In the genomic region with DNA sequence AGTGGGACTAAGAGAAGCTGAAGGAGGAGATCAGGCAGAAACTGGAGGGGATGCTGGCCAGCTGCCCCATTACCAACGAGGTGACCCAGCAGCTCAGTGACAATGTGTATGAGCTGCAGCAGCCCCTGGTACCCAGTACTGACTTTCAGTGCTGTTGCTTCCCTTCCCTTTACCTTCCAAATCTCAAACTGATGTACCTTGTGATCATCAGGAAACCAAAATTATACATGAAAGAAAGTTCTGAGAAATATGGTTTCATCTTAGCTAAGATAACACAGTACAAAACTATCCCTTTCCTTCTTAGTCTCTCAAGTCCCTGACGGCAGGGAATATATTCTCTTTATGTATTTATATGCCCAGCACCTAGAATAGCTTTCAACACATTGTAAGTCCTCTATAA, we compare ENCODE assay signal across 18 cellular contexts. TPM values are rescaled to one million over a fixed set of nuclear protein-coding genes. Genes with fewer than 3 reads are reported as not detected.
DNase-seq lines count a peak whose midpoint lies in the region; ATAC-seq and TF ChIP-seq lines count a peak whose summit lies in the region.
"Had no signal": no experiment of that assay in that cellular context is flagged by ENCODE, and none has a peak within 500 bp of the region (broad histone marks: within the 10 kb centered on the region; RNA-seq: fewer than 3 reads in every experiment).

No MANE protein-coding gene starts in this region.

- H3K4me3 ChIP-seq in naive thymus-derived CD4-positive, alpha-beta T cell (ENCODE audit: low read length): no peak overlapping the region
- H3K4me3 ChIP-seq: A549, GM23338 had no signal

- peaks cover 2% of the 10 kb centered on the region for H3K27me3 Mint-ChIP-seq in activated CD8-positive, alpha-beta T cell treated with anti-CD3 and anti-CD28 coated beads for 36 hours
- H3K27me3 Mint-ChIP-seq in activated CD8-positive, alpha-beta T cell treated with anti-CD3 and anti-CD28 coated beads, Interleukin-2, amount 10 ng/mL, durations not matched to agents 7 days and 5 days (ENCODE audit: low read depth): peaks cover 2% of the 10 kb centered on the region
- H3K27me3 Mint-ChIP-seq in naive thymus-derived CD4-positive, alpha-beta T cell: peaks cover 0 to 36% (median 0%) of the 10 kb centered on the region in 5 donors

- peaks cover 0 to 10% of the 10 kb centered on the region in 2 donors for H3K4me1 ChIP-seq in naive thymus-derived CD4-positive, alpha-beta T cell (ENCODE audit: control insufficient read depth in 2 of 2, insufficient read depth in 2 of 2, low read length in 2 of 2)
- H3K4me1 ChIP-seq: A549 had no signal

- no peak overlapping the region for H3K27ac Mint-ChIP-seq in activated CD8-positive, alpha-beta T cell treated with anti-CD3 and anti-CD28 coated beads for 36 hours
- no peak overlapping the region for H3K27ac Mint-ChIP-seq in activated CD8-positive, alpha-beta T cell treated with anti-CD3 and anti-CD28 coated beads, Interleukin-2, amount 10 ng/mL, durations not matched to agents 7 days and 5 days
- peak overlapping the region in 2 of 9 donors; percentile 4 to 33 for H3K27ac Mint-ChIP-seq in naive thymus-derived CD4-positive, alpha-beta T cell
- H3K27ac Mint-ChIP-seq: GM23338, H9 had no signal

- H3K9me3 Mint-ChIP-seq in activated CD8-positive, alpha-beta T cell treated with anti-CD3 and anti-CD28 coated beads for 36 hours: peaks cover 5% of the 10 kb centered on the region
- H3K9me3 Mint-ChIP-seq in activated CD8-positive, alpha-beta T cell treated with anti-CD3 and anti-CD28 coated beads, Interleukin-2, amount 10 ng/mL, durations not matched to agents 7 days and 5 days (ENCODE audit: insufficient read depth): peaks cover 8% of the 10 kb centered on the region
- peaks cover 0 to 20% (median 6%) of the 10 kb centered on the region in 11 donors for H3K9me3 Mint-ChIP-seq in naive thymus-derived CD4-positive, alpha-beta T cell

- ATAC-seq in activated CD8-positive, alpha-beta T cell treated with anti-CD3 and anti-CD28 coated beads for 36 hours: peak; percentile 17
- ATAC-seq in activated CD8-positive, alpha-beta T cell treated with anti-CD3 and anti-CD28 coated beads, Interleukin-2, amount 10 ng/mL, durations not matched to agents 7 days and 5 days: no peak
- peak; percentile 40 for ATAC-seq in naive thymus-derived CD4-positive, alpha-beta T cell
- ATAC-seq: GM23338, HCT116 had no signal

- no peaks in the 10 kb centered on the region for H3K9me3 ChIP-seq in naive thymus-derived CD4-positive, alpha-beta T cell (ENCODE audit: control insufficient read depth in 2 of 3, low read length in 3 of 3)
- H3K9me3 ChIP-seq: A549 had no signal

- H3K27ac ChIP-seq in naive thymus-derived CD4-positive, alpha-beta T cell (ENCODE audit: low read depth, low read length): no peak overlapping the region
- H3K27ac ChIP-seq: A549 had no signal

- H3K36me3 ChIP-seq in naive thymus-derived CD4-positive, alpha-beta T cell (ENCODE audit: control insufficient read depth in 2 of 3, insufficient read depth in 3 of 3, low read length in 3 of 3): no peaks in the 10 kb centered on the region

- no peak for DNase-seq in activated CD8-positive, alpha-beta T cell treated with anti-CD3 and anti-CD28 coated beads for 36 hours
- DNase-seq in activated CD8-positive, alpha-beta T cell treated with anti-CD3 and anti-CD28 coated beads, Interleukin-2, amount 10 ng/mL, durations not matched to agents 7 days and 5 days: no peak
- peak in 5 of 9 donors; percentile 4 to 19 (median 11) for DNase-seq in naive thymus-derived CD4-positive, alpha-beta T cell
- DNase-seq in Ammon's horn (ENCODE audit: low spot score): no peak
- DNase-seq in DMS53 (lab: John Stamatoyannopoulos, UW): no peak
- DNase-seq: 8988T; ACHN; AML-193; C1 segment of cervical spinal cord; Calu3; CD4-positive, alpha-beta memory T cell; COR-L47; DND-41; H9 had no signal

- TF ChIP-seq CTCF in activated CD8-positive, alpha-beta T cell treated with anti-CD3 and anti-CD28 coated beads for 36 hours (IDR thresholded peaks at IDR 0.05): no peak
- TF ChIP-seq CTCF in GM12873 (IDR thresholded peaks at IDR 0.05; ENCODE audit: insufficient read depth, low read depth, low read length, missing control alignments): peak; percentile 15

- CTCF ChIA-PET in activated CD8-positive, alpha-beta T cell treated with anti-CD3 and anti-CD28 coated beads for 36 hours (lab: Charles Lee): no interaction called here
- CTCF ChIA-PET in activated CD8-positive, alpha-beta T cell treated with anti-CD3 and anti-CD28 coated beads, Interleukin-2, amount 10 ng/mL, durations not matched to agents 7 days and 5 days (lab: Charles Lee): interaction anchor here (1.1 kb wide), 1 partner anchor 317 kb away, joined by 3 read pairs; no protein-coding TSS in a partner anchor
- CTCF ChIA-PET in naive thymus-derived CD4-positive, alpha-beta T cell (lab: Charles Lee): interaction anchor here (0.6 to 1.2 kb wide), 3 partner anchors 23 to 90 kb away, joined by 3 read pairs; no protein-coding TSS in a partner anchor

- peaks cover 3% of the 10 kb centered on the region for H3K36me3 Mint-ChIP-seq in activated CD8-positive, alpha-beta T cell treated with anti-CD3 and anti-CD28 coated beads for 36 hours (ENCODE audit: low read depth)
- H3K36me3 Mint-ChIP-seq in activated CD8-positive, alpha-beta T cell treated with anti-CD3 and anti-CD28 coated beads, Interleukin-2, amount 10 ng/mL, durations not matched to agents 7 days and 5 days (ENCODE audit: low read depth): no peaks in the 10 kb centered on the region
- H3K36me3 Mint-ChIP-seq in naive thymus-derived CD4-positive, alpha-beta T cell: peaks cover 0 to 8% (median 0%) of the 10 kb centered on the region in 5 donors
- H3K36me3 Mint-ChIP-seq: CD4-positive, alpha-beta memory T cell had no signal

- no peaks in the 10 kb centered on the region for H3K27me3 ChIP-seq in naive thymus-derived CD4-positive, alpha-beta T cell (ENCODE audit: control insufficient read depth in 2 of 2, insufficient read depth in 2 of 2, low read length in 2 of 2)

- H3K4me1 Mint-ChIP-seq in activated CD8-positive, alpha-beta T cell treated with anti-CD3 and anti-CD28 coated beads for 36 hours (ENCODE audit: low read depth): peaks cover 11% of the 10 kb centered on the region
- peaks cover 8% of the 10 kb centered on the region for H3K4me1 Mint-ChIP-seq in activated CD8-positive, alpha-beta T cell treated with anti-CD3 and anti-CD28 coated beads, Interleukin-2, amount 10 ng/mL, durations not matched to agents 7 days and 5 days (ENCODE audit: low read depth)
- H3K4me1 Mint-ChIP-seq in naive thymus-derived CD4-positive, alpha-beta T cell: peaks cover 6 to 18% (median 13%) of the 10 kb centered on the region in 7 donors
- H3K4me1 Mint-ChIP-seq: GM23338, H9 had no signal

- intact Hi-C loops in activated CD8-positive, alpha-beta T cell treated with anti-CD3 and anti-CD28 coated beads for 36 hours (cut with micrococcal nuclease): no loop called here
- intact Hi-C loops in naive thymus-derived CD4-positive, alpha-beta T cell (cut with micrococcal nuclease): loop anchor here in 1 of 2 donors (5.0 kb wide), 1 partner anchor 54 kb away; the partner anchor contains the start of gene CERS6

- no peak overlapping the region for H3K4me3 Mint-ChIP-seq in activated CD8-positive, alpha-beta T cell treated with anti-CD3 and anti-CD28 coated beads for 36 hours
- H3K4me3 Mint-ChIP-seq in activated CD8-positive, alpha-beta T cell treated with anti-CD3 and anti-CD28 coated beads, Interleukin-2, amount 10 ng/mL, durations not matched to agents 7 days and 5 days: no peak overlapping the region
- peak overlapping the region in 2 of 10 donors; percentile 20 to 27 for H3K4me3 Mint-ChIP-seq in naive thymus-derived CD4-positive, alpha-beta T cell
- H3K4me3 Mint-ChIP-seq: CD4-positive, alpha-beta memory T cell; GM23338; H9 had no signal

- POLR2A ChIA-PET in activated CD8-positive, alpha-beta T cell treated with anti-CD3 and anti-CD28 coated beads for 36 hours (lab: Charles Lee): interaction anchor here (1.0 kb wide), 1 partner anchor 46 kb away, joined by 3 read pairs; no protein-coding TSS in a partner anchor
- POLR2A ChIA-PET in activated CD8-positive, alpha-beta T cell treated with anti-CD3 and anti-CD28 coated beads, Interleukin-2, amount 10 ng/mL, durations not matched to agents 7 days and 5 days (lab: Charles Lee): interaction anchor here (0.5 kb wide), 1 partner anchor 69 kb away, joined by 4 read pairs; no protein-coding TSS in a partner anchor
- POLR2A ChIA-PET in naive thymus-derived CD4-positive, alpha-beta T cell (lab: Charles Lee): no interaction called here

RNA-seq across cellular contexts. Expression of gene CERS6, which starts 52.3 kb away (rescaled TPM):
- 10 to 100 TPM; 15.4 to 16.1 TPM for total RNA-seq in activated CD8-positive, alpha-beta T cell treated with anti-CD3 and anti-CD28 coated beads for 36 hours
- 10 to 100 TPM; 13.1 to 14.5 TPM for total RNA-seq in activated CD8-positive, alpha-beta T cell treated with anti-CD3 and anti-CD28 coated beads, Interleukin-2, amount 10 ng/mL, durations not matched to agents 7 days and 5 days
- total RNA-seq in naive thymus-derived CD4-positive, alpha-beta T cell: 10 to 100 TPM; 17.3 to 28.4 (median 20.9) TPM
- 10 to 100 TPM in 1 of 2 donors, 1 to 10 TPM in 1; 9.1 to 15.4 TPM for polyA plus RNA-seq in naive thymus-derived CD4-positive, alpha-beta T cell

Comparison
In these comparisons a context has a peak if more than half of its experiments do, and no peak if none do; other contexts are left out.
1. DNase-seq: peak in naive thymus-derived CD4-positive, alpha-beta T cell (5 of 9); none in activated CD8-positive, alpha-beta T cell treated with anti-CD3 and anti-CD28 coated beads for 36 hours (single experiment), activated CD8-positive, alpha-beta T cell treated with anti-CD3 and anti-CD28 coated beads, Interleukin-2, amount 10 ng/mL, durations not matched to agents 7 days and 5 days (single experiment), Ammon's horn (single experiment) and DMS53 (single experiment).